ENCODE assay signal across 1 cellular context in genomic region chr4:183328832-183329231, GRCh38.
TF ChIP-seq lines count a peak whose summit lies in the region.

No MANE protein-coding gene starts in this region.

TF ChIP-seq in HepG2, 621 proteins besides CTCF, POLR2A, EP300 and RAD21 (continued from another document):
- no peak for TF ChIP-seq ZNF142 (CRISPR knock-in tag; IDR thresholded peaks at IDR 0.05)
- peak; percentile 57; the same call in 1 of the 2 replicates for TF ChIP-seq ELF3 (CRISPR knock-in tag; IDR thresholded peaks at IDR 0.05)
- TF ChIP-seq NFRKB (IDR thresholded peaks at IDR 0.05), result no peak
- TF ChIP-seq ZNF232 (CRISPR knock-in tag; IDR thresholded peaks at IDR 0.05; ENCODE audit: borderline replicate concordance), result no peak
- no peak for TF ChIP-seq PAF1 (CRISPR knock-in tag; IDR thresholded peaks at IDR 0.05)
- TF ChIP-seq ETV5 (CRISPR knock-in tag; IDR thresholded peaks at IDR 0.05; ENCODE audit: borderline replicate concordance), result peak; percentile 52; the same call in 1 of the 2 replicates
- TF ChIP-seq CHCHD3 (CRISPR knock-in tag; IDR thresholded peaks at IDR 0.05), result no peak
- no peak for TF ChIP-seq PAX8 (CRISPR knock-in tag; IDR thresholded peaks at IDR 0.05; ENCODE audit: borderline replicate concordance)
- peak; percentile 24; the same call in 1 of the 2 replicates for TF ChIP-seq SAP130 (CRISPR knock-in tag; IDR thresholded peaks at IDR 0.05; ENCODE audit: low read depth)
- no peak for TF ChIP-seq WIZ (CRISPR knock-in tag; IDR thresholded peaks at IDR 0.05)
- no peak for TF ChIP-seq PPARG (CRISPR knock-in tag; conservative IDR thresholded peaks at IDR 0.05)
- no peak for TF ChIP-seq ZNF282 (IDR thresholded peaks at IDR 0.05; ENCODE audit: partially characterized antibody)
- peak; percentile 65 for TF ChIP-seq TEAD3 (CRISPR knock-in tag; optimal IDR thresholded peaks at IDR 0.05; ENCODE audit: borderline replicate concordance)
- TF ChIP-seq ZBTB1 (CRISPR knock-in tag; IDR thresholded peaks at IDR 0.05; ENCODE audit: borderline replicate concordance), result no peak
- no peak for TF ChIP-seq ZNF414 (CRISPR knock-in tag; IDR thresholded peaks at IDR 0.05)
